Comparison of ENCODE assay signal across 14 cellular contexts in genomic region chr12:12017135-12017581, GRCh38. TPM values are rescaled to one million over a fixed set of nuclear protein-coding genes. Genes with fewer than 3 reads are reported as not detected.
A peak's percentile ranks its signal among the peaks of the same experiment; 100 is the strongest.
DNase-seq lines count a peak whose midpoint lies in the region; ATAC-seq lines count a peak whose summit lies in the region.
"Had no signal": no experiment of that assay in that cellular context is flagged by ENCODE, and none has a peak within 500 bp of the region (broad histone marks: within the 10 kb centered on the region; RNA-seq: fewer than 3 reads in every experiment).

No MANE protein-coding gene starts in this region.

- ATAC-seq in CD4-positive, CD25-positive, alpha-beta regulatory T cell (ENCODE audit: low read depth in 2 of 2) = no peak
- no peak for ATAC-seq in activated CD8-positive, alpha-beta T cell treated with anti-CD3 and anti-CD28 coated beads, Interleukin-2, amount 10 ng/mL, durations not matched to agents 7 days and 5 days
- ATAC-seq in left ventricle myocardium superior (peak; percentile 88), HG02759 (IDR thresholded peaks at IDR 0.05; ENCODE audit: unreplicated experiment) (no peak), HG03039 (IDR thresholded peaks at IDR 0.05; ENCODE audit: unreplicated experiment) (no peak)
- ATAC-seq: gastroesophageal sphincter; stimulated activated naive B cell treated with anti-CD40 and anti-IgM and Interleukin-4, amounts not matched to agents 10 μg/mL and 1 μg/mL and 100 μg/mL, for 72 hours had no signal

- H3K9me3 Mint-ChIP-seq in CD4-positive, CD25-positive, alpha-beta regulatory T cell = no peaks in the 10 kb centered on the region
- H3K9me3 Mint-ChIP-seq in activated CD8-positive, alpha-beta T cell treated with anti-CD3 and anti-CD28 coated beads, Interleukin-2, amount 10 ng/mL, durations not matched to agents 7 days and 5 days (ENCODE audit: insufficient read depth) = no peaks in the 10 kb centered on the region
- H3K9me3 Mint-ChIP-seq: nephron progenitor cell; stimulated activated naive B cell treated with anti-CD40 and anti-IgM and Interleukin-4, amounts not matched to agents 10 μg/mL and 1 μg/mL and 100 μg/mL, for 72 hours had no signal

- peaks cover 5 to 26% (median 14%) of the 10 kb centered on the region in 4 donors for H3K4me1 Mint-ChIP-seq in CD4-positive, CD25-positive, alpha-beta regulatory T cell
- H3K4me1 Mint-ChIP-seq in activated CD8-positive, alpha-beta T cell treated with anti-CD3 and anti-CD28 coated beads, Interleukin-2, amount 10 ng/mL, durations not matched to agents 7 days and 5 days (ENCODE audit: low read depth) = peaks cover 31% of the 10 kb centered on the region

- DNase-seq in CD4-positive, CD25-positive, alpha-beta regulatory T cell = no peak
- peak; percentile 21 for DNase-seq in Daoy (ENCODE audit: low read depth)
- no peak for DNase-seq in activated CD8-positive, alpha-beta T cell treated with anti-CD3 and anti-CD28 coated beads, Interleukin-2, amount 10 ng/mL, durations not matched to agents 7 days and 5 days
- DNase-seq in left ventricle myocardium superior = peak; percentile 47
- no peak for DNase-seq in HK-2 (ENCODE audit: unreplicated experiment)
- DNase-seq: KG1; NCI-H226; nephron progenitor cell; stimulated activated naive B cell treated with anti-CD40 and anti-IgM and Interleukin-4, amounts not matched to agents 10 μg/mL and 1 μg/mL and 100 μg/mL, for 72 hours had no signal

- H3K36me3 ChIP-seq in CD4-positive, CD25-positive, alpha-beta regulatory T cell (ENCODE audit: control insufficient read depth, insufficient read depth, low read length) = no peaks in the 10 kb centered on the region
- H3K36me3 ChIP-seq: gastroesophageal sphincter, WERI-Rb-1 had no signal

- intact Hi-C loops in left ventricle myocardium superior (cut with micrococcal nuclease) = no loop called here

- H3K9me3 ChIP-seq in CD4-positive, CD25-positive, alpha-beta regulatory T cell (ENCODE audit: control insufficient read depth in 2 of 2, low read length in 2 of 2) = no peaks in the 10 kb centered on the region
- H3K9me3 ChIP-seq: Caco-2, gastroesophageal sphincter had no signal

- POLR2A ChIA-PET in activated CD8-positive, alpha-beta T cell treated with anti-CD3 and anti-CD28 coated beads, Interleukin-2, amount 10 ng/mL, durations not matched to agents 7 days and 5 days (lab: Charles Lee) = no interaction called here

- H3K4me3 Mint-ChIP-seq in CD4-positive, CD25-positive, alpha-beta regulatory T cell = peak overlapping the region in 2 of 4 donors; percentile 11 to 36
- H3K4me3 Mint-ChIP-seq in activated CD8-positive, alpha-beta T cell treated with anti-CD3 and anti-CD28 coated beads, Interleukin-2, amount 10 ng/mL, durations not matched to agents 7 days and 5 days = no peak overlapping the region
- H3K4me3 Mint-ChIP-seq: nephron progenitor cell; stimulated activated naive B cell treated with anti-CD40 and anti-IgM and Interleukin-4, amounts not matched to agents 10 μg/mL and 1 μg/mL and 100 μg/mL, for 72 hours had no signal

- H3K36me3 Mint-ChIP-seq in CD4-positive, CD25-positive, alpha-beta regulatory T cell = peaks cover 3% of the 10 kb centered on the region
- peaks cover 4% of the 10 kb centered on the region for H3K36me3 Mint-ChIP-seq in activated CD8-positive, alpha-beta T cell treated with anti-CD3 and anti-CD28 coated beads, Interleukin-2, amount 10 ng/mL, durations not matched to agents 7 days and 5 days (ENCODE audit: low read depth)
- H3K36me3 Mint-ChIP-seq: stimulated activated naive B cell treated with anti-CD40 and anti-IgM and Interleukin-4, amounts not matched to agents 10 μg/mL and 1 μg/mL and 100 μg/mL, for 72 hours had no signal

- H3K4me3 ChIP-seq in CD4-positive, CD25-positive, alpha-beta regulatory T cell (ENCODE audit: low read depth, low read length) = no peak overlapping the region
- H3K4me3 ChIP-seq: gastroesophageal sphincter had no signal

- CTCF ChIA-PET in activated CD8-positive, alpha-beta T cell treated with anti-CD3 and anti-CD28 coated beads, Interleukin-2, amount 10 ng/mL, durations not matched to agents 7 days and 5 days (lab: Charles Lee) = no interaction called here

- no peak overlapping the region for H3K27ac ChIP-seq in CD4-positive, CD25-positive, alpha-beta regulatory T cell (ENCODE audit: insufficient read depth, low read length, poor library complexity, severe bottlenecking)
- H3K27ac ChIP-seq: gastroesophageal sphincter, WERI-Rb-1 had no signal

- H3K27ac Mint-ChIP-seq in CD4-positive, CD25-positive, alpha-beta regulatory T cell = peak overlapping the region in 2 of 3 donors; percentile 63 to 86
- peak overlapping the region; percentile 16 for H3K27ac Mint-ChIP-seq in activated CD8-positive, alpha-beta T cell treated with anti-CD3 and anti-CD28 coated beads, Interleukin-2, amount 10 ng/mL, durations not matched to agents 7 days and 5 days
- H3K27ac Mint-ChIP-seq: nephron progenitor cell; stimulated activated naive B cell treated with anti-CD40 and anti-IgM and Interleukin-4, amounts not matched to agents 10 μg/mL and 1 μg/mL and 100 μg/mL, for 72 hours had no signal

- H3K27me3 Mint-ChIP-seq in CD4-positive, CD25-positive, alpha-beta regulatory T cell = no peaks in the 10 kb centered on the region
- H3K27me3 Mint-ChIP-seq in activated CD8-positive, alpha-beta T cell treated with anti-CD3 and anti-CD28 coated beads, Interleukin-2, amount 10 ng/mL, durations not matched to agents 7 days and 5 days (ENCODE audit: low read depth) = peaks cover 5% of the 10 kb centered on the region

- peaks cover 6% of the 10 kb centered on the region for H3K4me1 ChIP-seq in CD4-positive, CD25-positive, alpha-beta regulatory T cell (ENCODE audit: control insufficient read depth, insufficient read depth, low read length, poor library complexity, severe bottlenecking)
- H3K4me1 ChIP-seq: Caco-2, gastroesophageal sphincter had no signal

- no peaks in the 10 kb centered on the region for H3K27me3 ChIP-seq in CD4-positive, CD25-positive, alpha-beta regulatory T cell (ENCODE audit: control insufficient read depth, insufficient read depth, low read length)
- H3K27me3 ChIP-seq: gastroesophageal sphincter had no signal

RNA-seq across cellular contexts. Expression of gene BCL2L14, which starts 53.6 kb away (rescaled TPM):
- 6.8 TPM for total RNA-seq in CD4-positive, CD25-positive, alpha-beta regulatory T cell
- 1 to 10 TPM in 3 of 4 donors, under 1 TPM in 1; 0.74 to 2.0 (median 1.5) TPM for polyA plus RNA-seq in CD4-positive, CD25-positive, alpha-beta regulatory T cell
- not detected in 2 replicates for total RNA-seq in Daoy (2014; rRNA removed; shearing (Covaris generic))
- 1 to 10 TPM; 3.1 to 5.7 TPM for total RNA-seq in activated CD8-positive, alpha-beta T cell treated with anti-CD3 and anti-CD28 coated beads, Interleukin-2, amount 10 ng/mL, durations not matched to agents 7 days and 5 days
- total RNA-seq in left ventricle myocardium superior = not detected

Comparison
In these comparisons a context has a peak if more than half of its experiments do, and no peak if none do; other contexts are left out.
1. DNase-seq: peak in Daoy (single experiment) and left ventricle myocardium superior (single experiment); none in CD4-positive, CD25-positive, alpha-beta regulatory T cell (0 of 3), activated CD8-positive, alpha-beta T cell treated with anti-CD3 and anti-CD28 coated beads, Interleukin-2, amount 10 ng/mL, durations not matched to agents 7 days and 5 days (single experiment) and HK-2 (single experiment).